Comparison of ENCODE assay signal across 9 cellular contexts in genomic region chr5:76601470-76601869, GRCh38. TPM values are rescaled to one million over a fixed set of nuclear protein-coding genes. Genes with fewer than 3 reads are reported as not detected.
A peak's percentile ranks its signal among the peaks of the same experiment; 100 is the strongest.
DNase-seq lines count a peak whose midpoint lies in the region; ATAC-seq, FAIRE-seq and TF ChIP-seq lines count a peak whose summit lies in the region.
"Had no signal": no experiment of that assay in that cellular context is flagged by ENCODE, and none has a peak within 500 bp of the region (broad histone marks: within the 10 kb centered on the region; RNA-seq: fewer than 3 reads in every experiment).

No MANE protein-coding gene starts in this region.

- no peaks in the 10 kb centered on the region for H3K9me2 ChIP-seq in GM23338 (ENCODE audit: insufficient read depth)

- no peak overlapping the region for H3K27ac Mint-ChIP-seq in GM23338

- no peaks in the 10 kb centered on the region for H3K4me1 ChIP-seq in GM23338 (ENCODE audit: insufficient read depth)
- no peaks in the 10 kb centered on the region for H3K4me1 ChIP-seq in kidney (ENCODE audit: control insufficient read depth in 1 of 2, insufficient read depth in 1 of 2, low read depth in 1 of 2, low read length in 2 of 2)

- no peaks in the 10 kb centered on the region for H3K36me3 ChIP-seq in GM23338 (ENCODE audit: insufficient read depth)
- H3K36me3 ChIP-seq in bronchial epithelial cell (ENCODE audit: control insufficient read depth, insufficient read depth, low read length) = no peaks in the 10 kb centered on the region
- no peaks in the 10 kb centered on the region for H3K36me3 ChIP-seq in kidney (ENCODE audit: control insufficient read depth in 1 of 2, insufficient read depth in 2 of 2, low read length in 2 of 2)

- H3K4me1 Mint-ChIP-seq in GM23338 = no peaks in the 10 kb centered on the region; the same call in 2 of the 3 replicates

- peak; percentile 87 for ATAC-seq in GM23338

- no peaks in the 10 kb centered on the region for H3K9me3 Mint-ChIP-seq in GM23338

- no peaks in the 10 kb centered on the region; the same call in 1 of the 2 replicates for H4K20me1 ChIP-seq in GM23338 (replicated peaks; ENCODE audit: insufficient read depth)

- H3K4me3 ChIP-seq in GM23338 = no peak overlapping the region
- no peak overlapping the region for H3K4me3 ChIP-seq in bronchial epithelial cell (ENCODE audit: low read depth, low read length)
- no peak overlapping the region for H3K4me3 ChIP-seq in kidney (ENCODE audit: low read length in 2 of 2)

- H3K27me3 ChIP-seq in GM23338 (ENCODE audit: insufficient read depth) (no peaks in the 10 kb centered on the region), bronchial epithelial cell (ENCODE audit: control insufficient read depth, insufficient read depth, low read length) (peaks cover 2% of the 10 kb centered on the region)

- no peaks in the 10 kb centered on the region for H3K79me2 ChIP-seq in GM23338 (replicated peaks; ENCODE audit: insufficient read depth)

- no peak for DNase-seq in D721Med (ENCODE audit: insufficient read length, low spot score)
- peak; percentile 90 for DNase-seq in GM23338 (ENCODE audit: low spot score)
- DNase-seq in NCI-H774 (lab: John Stamatoyannopoulos, UW) = peak; percentile 5
- DNase-seq in bronchial epithelial cell (ENCODE audit: low read depth) = peak; percentile 60
- no peak for DNase-seq in kidney
- DNase-seq in stromal cell of bone marrow (ENCODE audit: low read depth) = peak; percentile 61
- no peak for DNase-seq in occipital lobe (lab: John Stamatoyannopoulos, UW)
- DNase-seq in NK-92 (lab: John Stamatoyannopoulos, UW; ENCODE audit: unreplicated experiment) = no peak

- no peaks in the 10 kb centered on the region for H3K27me3 Mint-ChIP-seq in GM23338 (ENCODE audit: insufficient read depth, low read depth, poor library complexity)

- no peak overlapping the region for H2AFZ ChIP-seq in GM23338

- H3K4me2 ChIP-seq in GM23338 = no peak overlapping the region

- no peak overlapping the region for H3K4me3 Mint-ChIP-seq in GM23338

- H3K36me3 Mint-ChIP-seq in GM23338 (ENCODE audit: low read depth) = peaks cover 15% of the 10 kb centered on the region

- H3F3A ChIP-seq in GM23338 (replicated peaks; ENCODE audit: low read depth) = no peaks in the 10 kb centered on the region

- H3K9ac ChIP-seq in kidney (ENCODE audit: low read length in 2 of 2) = no peak overlapping the region

- TF ChIP-seq CTCF in D721Med (IDR thresholded peaks at IDR 0.05; ENCODE audit: insufficient read depth, missing control alignments) (peak; percentile 75), GM23338 (conservative IDR thresholded peaks at IDR 0.05; ENCODE audit: low read depth in 2 of 2) (peak; percentile 83 to 84), bronchial epithelial cell (IDR thresholded peaks at IDR 0.05; ENCODE audit: insufficient read depth, low read length, severe bottlenecking) (peak; percentile 68), kidney (IDR thresholded peaks at IDR 0.05; ENCODE audit: borderline replicate concordance, extremely low read depth, insufficient read depth) (peak; percentile 67)

- no peaks in the 10 kb centered on the region for H3K9me3 ChIP-seq in kidney (ENCODE audit: control insufficient read depth in 1 of 2, low read length in 2 of 2)

- FAIRE-seq in D721Med (lab: Jason Lieb, UNC) (peak; percentile 55), bronchial epithelial cell (lab: Jason Lieb, UNC) (no peak), kidney (lab: Jason Lieb, UNC) (peak; percentile 80)

- H3K27ac ChIP-seq in GM23338 (ENCODE audit: low read depth) (no peak overlapping the region), kidney (ENCODE audit: low read depth in 2 of 2, low read length in 2 of 2) (no peak overlapping the region)

- intact Hi-C loops in kidney (cut with DNase I) = no loop called here

TF ChIP-seq in GM23338, 12 proteins besides CTCF, POLR2A, EP300 and RAD21 (continues in another document):
- TF ChIP-seq NANOG (IDR thresholded peaks at IDR 0.05; ENCODE audit: borderline replicate concordance) (no peak), ZNF462 (CRISPR knock-in tag; IDR thresholded peaks at IDR 0.05) (no peak), CREB1 (CRISPR knock-in tag; IDR thresholded peaks at IDR 0.05; ENCODE audit: low read depth) (no peak), ZNF331 (CRISPR knock-in tag; IDR thresholded peaks at IDR 0.05; ENCODE audit: low read depth) (no peak)
- TF ChIP-seq, protein P1, sequence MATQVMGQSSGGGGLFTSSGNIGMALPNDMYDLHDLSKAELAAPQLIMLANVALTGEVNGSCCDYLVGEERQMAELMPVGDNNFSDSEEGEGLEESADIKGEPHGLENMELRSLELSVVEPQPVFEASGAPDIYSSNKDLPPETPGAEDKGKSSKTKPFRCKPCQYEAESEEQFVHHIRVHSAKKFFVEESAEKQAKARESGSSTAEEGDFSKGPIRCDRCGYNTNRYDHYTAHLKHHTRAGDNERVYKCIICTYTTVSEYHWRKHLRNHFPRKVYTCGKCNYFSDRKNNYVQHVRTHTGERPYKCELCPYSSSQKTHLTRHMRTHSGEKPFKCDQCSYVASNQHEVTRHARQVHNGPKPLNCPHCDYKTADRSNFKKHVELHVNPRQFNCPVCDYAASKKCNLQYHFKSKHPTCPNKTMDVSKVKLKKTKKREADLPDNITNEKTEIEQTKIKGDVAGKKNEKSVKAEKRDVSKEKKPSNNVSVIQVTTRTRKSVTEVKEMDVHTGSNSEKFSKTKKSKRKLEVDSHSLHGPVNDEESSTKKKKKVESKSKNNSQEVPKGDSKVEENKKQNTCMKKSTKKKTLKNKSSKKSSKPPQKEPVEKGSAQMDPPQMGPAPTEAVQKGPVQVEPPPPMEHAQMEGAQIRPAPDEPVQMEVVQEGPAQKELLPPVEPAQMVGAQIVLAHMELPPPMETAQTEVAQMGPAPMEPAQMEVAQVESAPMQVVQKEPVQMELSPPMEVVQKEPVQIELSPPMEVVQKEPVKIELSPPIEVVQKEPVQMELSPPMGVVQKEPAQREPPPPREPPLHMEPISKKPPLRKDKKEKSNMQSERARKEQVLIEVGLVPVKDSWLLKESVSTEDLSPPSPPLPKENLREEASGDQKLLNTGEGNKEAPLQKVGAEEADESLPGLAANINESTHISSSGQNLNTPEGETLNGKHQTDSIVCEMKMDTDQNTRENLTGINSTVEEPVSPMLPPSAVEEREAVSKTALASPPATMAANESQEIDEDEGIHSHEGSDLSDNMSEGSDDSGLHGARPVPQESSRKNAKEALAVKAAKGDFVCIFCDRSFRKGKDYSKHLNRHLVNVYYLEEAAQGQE (IDR thresholded peaks at IDR 0.05; ENCODE audit: unreplicated experiment) = no peak

RNA-seq across cellular contexts. Expression of gene F2RL2, which starts 21.7 kb away (rescaled TPM):
- total RNA-seq in GM23338 (2014; rRNA removed; shearing (Covaris generic)) = 0.42 TPM in 1 of 2 replicates, not detected in the other
- polyA plus RNA-seq in GM23338 (2016; fragmentation: Nextera tagmentation; extraction: Ambion mirVana) = 0.37 and 0.70 TPM in 2 replicates
- total RNA-seq in bronchial epithelial cell = under 0.01 TPM in 1 of 2 replicates, not detected in the other
- 0.44 TPM for total RNA-seq in kidney
- polyA plus RNA-seq in kidney (ENCODE audit: insufficient read depth, low read depth, low replicate concordance) = 0.32 TPM
- total RNA-seq in occipital lobe = 0.31 TPM
- total RNA-seq: activated CD8-positive, alpha-beta memory T cell treated with anti-CD3 and anti-CD28 coated beads for 36 hours had no signal

Comparison
In these comparisons a context has a peak if more than half of its experiments do, and no peak if none do; other contexts are left out.
1. DNase-seq: peak in GM23338 (single experiment), NCI-H774 (single experiment), bronchial epithelial cell (single experiment) and stromal cell of bone marrow (single experiment); none in D721Med (single experiment), kidney (single experiment), occipital lobe (single experiment) and NK-92 (single experiment).
2. Peak in every context shown above with its lines, with median percentiles within 50 percentile points of each other: CTCF ChIP-seq.